8 cellular contexts compared by ENCODE assay signal in genomic region chr1:2255420-2256369, GRCh38. TPM values are rescaled to one million over a fixed set of nuclear protein-coding genes. Genes with fewer than 3 reads are reported as not detected.
DNase-seq lines count a peak whose midpoint lies in the region; ATAC-seq, FAIRE-seq and TF ChIP-seq lines count a peak whose summit lies in the region.

No MANE protein-coding gene starts in this region.

- H3K36me3 Mint-ChIP-seq in activated CD8-positive, alpha-beta T cell treated with anti-CD3 and anti-CD28 coated beads, Interleukin-2, amount 10 ng/mL, durations not matched to agents 7 days and 5 days (ENCODE audit: low read depth): peaks cover 58% of the 10 kb centered on the region

- no peaks in the 10 kb centered on the region for H3K9me1 ChIP-seq in endothelial cell of umbilical vein (replicated peaks; ENCODE audit: control insufficient read depth, extremely low read depth, insufficient read depth, low read length)

- H3K27ac Mint-ChIP-seq in activated CD8-positive, alpha-beta T cell treated with anti-CD3 and anti-CD28 coated beads, Interleukin-2, amount 10 ng/mL, durations not matched to agents 7 days and 5 days: no peak overlapping the region

- DNase-seq in CD1c-positive myeloid dendritic cell (ENCODE audit: extremely low spot score) (peak; percentile 92), NCI-H774 (lab: John Stamatoyannopoulos, UW) (peak; percentile 0), endothelial cell of umbilical vein (ENCODE audit: low read depth, low spot score) (peak; percentile 69), renal cortical epithelial cell (ENCODE audit: low read depth) (peak; percentile 48), NCI-H146 treated with DMSO at 0.1 percent for 48 hours (lab: John Stamatoyannopoulos, UW; ENCODE audit: unreplicated experiment) (no peak)
- peak; percentile 88 for DNase-seq in activated CD8-positive, alpha-beta T cell treated with anti-CD3 and anti-CD28 coated beads, Interleukin-2, amount 10 ng/mL, durations not matched to agents 7 days and 5 days

- H3K4me1 Mint-ChIP-seq in activated CD8-positive, alpha-beta T cell treated with anti-CD3 and anti-CD28 coated beads, Interleukin-2, amount 10 ng/mL, durations not matched to agents 7 days and 5 days (ENCODE audit: low read depth): peaks cover 30% of the 10 kb centered on the region

- no peak for TF ChIP-seq CTCF in endothelial cell of umbilical vein (IDR thresholded peaks at IDR 0.05; ENCODE audit: extremely low read depth in 1 of 2, insufficient read depth in 1 of 2, low read depth in 1 of 2, low read length in 2 of 2)

- peaks cover 9% of the 10 kb centered on the region for H3K4me1 ChIP-seq in endothelial cell of umbilical vein (ENCODE audit: control insufficient read depth, extremely low read depth, insufficient read depth, low read length)

- no peak overlapping the region for H3K4me3 ChIP-seq in endothelial cell of umbilical vein (replicated peaks in 1 of 3; ENCODE audit: insufficient read depth in 1 of 3, low read depth in 1 of 3, low read length in 3 of 3)

- BruUV-seq in endothelial cell of umbilical vein (replicated peaks; lab: Mats Ljungman, UMichigan): no TSS peak

- H3K9me3 Mint-ChIP-seq in activated CD8-positive, alpha-beta T cell treated with anti-CD3 and anti-CD28 coated beads, Interleukin-2, amount 10 ng/mL, durations not matched to agents 7 days and 5 days (ENCODE audit: insufficient read depth): peaks cover 13% of the 10 kb centered on the region

- H3K4me3 Mint-ChIP-seq in activated CD8-positive, alpha-beta T cell treated with anti-CD3 and anti-CD28 coated beads, Interleukin-2, amount 10 ng/mL, durations not matched to agents 7 days and 5 days: no peak overlapping the region

- dilution Hi-C loops in endothelial cell of umbilical vein (cut with MboI; ENCODE audit: extremely low pct_ligation_motif_present, low sequenced_read_pairs): no loop called here

- CTCF ChIA-PET in activated CD8-positive, alpha-beta T cell treated with anti-CD3 and anti-CD28 coated beads, Interleukin-2, amount 10 ng/mL, durations not matched to agents 7 days and 5 days (lab: Charles Lee): interaction anchor here (1.1 to 1.9 kb wide), 4 partner anchors 18 to 61 kb away, joined by 3 to 5 read pairs (median 4); partner anchors contain the start of gene FAAP20
- CTCF ChIA-PET in endothelial cell of umbilical vein (lab: Charles Lee): interaction anchor here (0.8 kb wide), 1 partner anchor 56 kb away, joined by 3 read pairs; no protein-coding TSS in a partner anchor

- H3K79me2 ChIP-seq in endothelial cell of umbilical vein (ENCODE audit: control insufficient read depth, insufficient read depth, low read length): peaks cover 91% of the 10 kb centered on the region

- no peak overlapping the region for H3K9ac ChIP-seq in endothelial cell of umbilical vein (replicated peaks; ENCODE audit: extremely low read depth, insufficient read depth, low read length)

- no peak overlapping the region for H2AFZ ChIP-seq in endothelial cell of umbilical vein (ENCODE audit: low read depth, low read length)

- H3K9me3 ChIP-seq in endothelial cell of umbilical vein (replicated peaks; ENCODE audit: control insufficient read depth, insufficient read depth, low read length): peaks cover 9% of the 10 kb centered on the region

- H3K27ac ChIP-seq in endothelial cell of umbilical vein (ENCODE audit: insufficient read depth, low read depth, low read length): peak overlapping the region; percentile 84

- intact Hi-C loops in endothelial cell of umbilical vein (cut with micrococcal nuclease): no loop called here

- H3K4me2 ChIP-seq in endothelial cell of umbilical vein (ENCODE audit: insufficient read depth, low read length): no peak overlapping the region

- H4K20me1 ChIP-seq in endothelial cell of umbilical vein (replicated peaks; ENCODE audit: control insufficient read depth, extremely low read depth, insufficient read depth, low read length): peaks cover 6% of the 10 kb centered on the region

- FAIRE-seq in endothelial cell of umbilical vein (lab: Jason Lieb, UNC): peak; percentile 74

- no peaks in the 10 kb centered on the region for H3K27me3 ChIP-seq in endothelial cell of umbilical vein (ENCODE audit: control insufficient read depth in 2 of 2, insufficient read depth in 2 of 2, low read length in 2 of 2)

- ATAC-seq in GM21737 (IDR thresholded peaks at IDR 0.05; ENCODE audit: unreplicated experiment): peak; percentile 50
- peak; percentile 68 for ATAC-seq in activated CD8-positive, alpha-beta T cell treated with anti-CD3 and anti-CD28 coated beads, Interleukin-2, amount 10 ng/mL, durations not matched to agents 7 days and 5 days
- no peak for ATAC-seq in GM18498 (IDR thresholded peaks at IDR 0.05; ENCODE audit: unreplicated experiment)

- POLR2A ChIA-PET in activated CD8-positive, alpha-beta T cell treated with anti-CD3 and anti-CD28 coated beads, Interleukin-2, amount 10 ng/mL, durations not matched to agents 7 days and 5 days (lab: Charles Lee): interaction anchor here (0.6 to 2.2 kb wide), 14 partner anchors 9 to 136 kb away, joined by 3 to 36 read pairs (median 5); partner anchors contain the start of genes FAAP20, MORN1 and RER1
- POLR2A ChIA-PET in endothelial cell of umbilical vein (lab: Charles Lee): interaction anchor here (1.3 kb wide), 1 partner anchor 24 kb away, joined by 4 read pairs; no protein-coding TSS in a partner anchor

- H3K27me3 Mint-ChIP-seq in activated CD8-positive, alpha-beta T cell treated with anti-CD3 and anti-CD28 coated beads, Interleukin-2, amount 10 ng/mL, durations not matched to agents 7 days and 5 days (ENCODE audit: low read depth): no peaks in the 10 kb centered on the region

- TF ChIP-seq POLR2A in endothelial cell of umbilical vein (IDR thresholded peaks at IDR 0.05; ENCODE audit: low read depth, low read length): no peak

- H3K36me3 ChIP-seq in endothelial cell of umbilical vein (ENCODE audit: control insufficient read depth in 2 of 2, extremely low read depth in 1 of 2, insufficient read depth in 2 of 2, low read length in 2 of 2): peaks cover 0 to 5% of the 10 kb centered on the region in 2 experiments

TF ChIP-seq in endothelial cell of umbilical vein, 7 proteins besides CTCF, POLR2A, EP300 and RAD21:
- TF ChIP-seq POLR2AphosphoS5 (IDR thresholded peaks at IDR 0.05; ENCODE audit: insufficient read depth, low read depth, low read length) (peak; percentile 30), FOS (IDR thresholded peaks at IDR 0.05; ENCODE audit: borderline replicate concordance, insufficient read depth, low read length) (peak; percentile 39), MAX (IDR thresholded peaks at IDR 0.05; ENCODE audit: insufficient read depth, insufficient read length) (no peak), EZH2 (IDR thresholded peaks at IDR 0.05; ENCODE audit: borderline replicate concordance, low read depth, low read length, severe bottlenecking) (no peak), MYC (IDR thresholded peaks at IDR 0.05; ENCODE audit: low read depth, low read length) (no peak), JUN (IDR thresholded peaks at IDR 0.05; ENCODE audit: borderline replicate concordance, insufficient read depth, insufficient read length, low read depth) (peak; percentile 61), GATA2 (IDR thresholded peaks at IDR 0.05; ENCODE audit: insufficient read depth, insufficient read length, low read depth, low read length) (peak; percentile 47)
TF ChIP-seq in endothelial cell of umbilical vein: peak in this region for 4.

RNA-seq across cellular contexts. Expression of gene SKI, which starts 27.6 kb away (rescaled TPM):
- 10 to 100 TPM; 41.2 to 41.4 TPM for total RNA-seq in activated CD8-positive, alpha-beta T cell treated with anti-CD3 and anti-CD28 coated beads, Interleukin-2, amount 10 ng/mL, durations not matched to agents 7 days and 5 days
- total RNA-seq in endothelial cell of umbilical vein (76.0 and 80.3 TPM in 2 replicates), renal cortical epithelial cell (9.0 and 34.8 TPM in 2 replicates)
- 9.0 and 11.6 TPM in 2 replicates for polyA plus RNA-seq in endothelial cell of umbilical vein
- 12.3 and 15.5 TPM in 2 replicates for polyA plus RNA-seq in endothelial cell of umbilical vein (2011; cell fraction: cytosol; rRNA removed)
- polyA plus RNA-seq in endothelial cell of umbilical vein (2011; cell fraction: nucleus; rRNA removed): 23.5 and 24.9 TPM in 2 replicates
- polyA plus RNA-seq in endothelial cell of umbilical vein (2012): 20.3 and 24.2 TPM in 2 replicates
- 10.8 and 14.2 TPM in 2 replicates for polyA minus RNA-seq in endothelial cell of umbilical vein
- polyA minus RNA-seq in endothelial cell of umbilical vein (2011; cell fraction: cytosol; rRNA and poly(A)+ RNA removed): 20.5 TPM
- 15.3 and 23.3 TPM in 2 replicates for polyA minus RNA-seq in endothelial cell of umbilical vein (2011; cell fraction: nucleus; rRNA and poly(A)+ RNA removed)
